ENCODE assay signal across 23 cellular contexts in genomic region chr3:176958560-176958959, GRCh38.
A peak's percentile ranks its signal among the peaks of the same experiment; 100 is the strongest.
DNase-seq lines count a peak whose midpoint lies in the region; ATAC-seq, FAIRE-seq and TF ChIP-seq lines count a peak whose summit lies in the region.
"Had no signal": no experiment of that assay in that cellular context is flagged by ENCODE, and none has a peak within 500 bp of the region (broad histone marks: within the 10 kb centered on the region; RNA-seq: fewer than 3 reads in every experiment).

No MANE protein-coding gene starts in this region.

- H3K36me3 Mint-ChIP-seq in nephron progenitor cell (ENCODE audit: low read depth) = peaks cover 5% of the 10 kb centered on the region
- H3K36me3 Mint-ChIP-seq: CD8-positive, alpha-beta T cell had no signal

- peaks cover 9% of the 10 kb centered on the region; the same call in 1 of the 2 replicates for H3K9me3 ChIP-seq in SK-N-MC (ENCODE audit: low read depth, low read length)
- no peaks in the 10 kb centered on the region; the same call in 1 of the 2 replicates for H3K9me3 ChIP-seq in K562 (replicated peaks; ENCODE audit: control insufficient read depth, insufficient read depth, low read depth, low read length)
- H3K9me3 ChIP-seq in trophoblast cell (ENCODE audit: insufficient read depth, low read depth, low read length) = no peaks in the 10 kb centered on the region
- no peaks in the 10 kb centered on the region for H3K9me3 ChIP-seq in psoas muscle
- H3K9me3 ChIP-seq: A549, Caco-2 had no signal

- H4K91ac ChIP-seq in trophoblast cell (ENCODE audit: low read depth, low read length) = no peak overlapping the region

- H3K27me3 Mint-ChIP-seq in nephron progenitor cell (ENCODE audit: low read depth, poor library complexity) = peaks cover 3% of the 10 kb centered on the region
- H3K27me3 Mint-ChIP-seq: CD4-positive, alpha-beta T cell had no signal

- BruUV-seq in K562 (replicated peaks; lab: Mats Ljungman, UMichigan) = no TSS peak

- H2BK120ac ChIP-seq in trophoblast cell (ENCODE audit: insufficient read depth, low read length, poor library complexity) = no peak overlapping the region

- H3K27me3 ChIP-seq in K562 (ENCODE audit: control insufficient read depth in 2 of 2, insufficient read depth in 2 of 2, low read length in 2 of 2) (no peaks in the 10 kb centered on the region), trophoblast cell (ENCODE audit: insufficient read depth, low read length) (no peaks in the 10 kb centered on the region), psoas muscle (ENCODE audit: insufficient read depth in 3 of 3, low read length in 2 of 3) (no peaks in the 10 kb centered on the region)
- H3K27me3 ChIP-seq: BLaER1 treated with 17β-estradiol and CSF1 and Interleukin-3, amounts not matched to agents 10 nM and 100 nM had no signal

- TF ChIP-seq POLR2A in K562 (conservative IDR thresholded peaks at IDR 0.05) = no peak

- no peak overlapping the region for H4K12ac ChIP-seq in trophoblast cell (ENCODE audit: low read depth, low read length)

- peak overlapping the region; percentile 55 for H3K27ac Mint-ChIP-seq in nephron progenitor cell
- H3K27ac Mint-ChIP-seq: B cell; CD4-positive, alpha-beta T cell; CD8-positive, alpha-beta T cell had no signal

- no peaks in the 10 kb centered on the region for H3K9me1 ChIP-seq in K562 (ENCODE audit: control insufficient read depth, insufficient read depth, low read length)

- H3K4me3 Mint-ChIP-seq in nephron progenitor cell = no peak overlapping the region
- H3K4me3 Mint-ChIP-seq: B cell; CD4-positive, alpha-beta T cell; CD8-positive, alpha-beta T cell had no signal

- H3K4me1 ChIP-seq in K562 (replicated peaks in 1 of 2; ENCODE audit: control insufficient read depth in 2 of 2, insufficient read depth in 2 of 2, low read length in 2 of 2) (peaks cover 0 to 4% of the 10 kb centered on the region in 2 experiments; a peak in 2 of 5 replicates), trophoblast cell (ENCODE audit: control insufficient read depth in 1 of 2, insufficient read depth in 2 of 2, low read length in 2 of 2) (peaks cover 0 to 6% of the 10 kb centered on the region in 2 experiments), psoas muscle (peaks cover 6% of the 10 kb centered on the region)
- H3K4me1 ChIP-seq: A549; BLaER1 treated with 17β-estradiol and CSF1 and Interleukin-3, amounts not matched to agents 10 nM and 100 nM; Caco-2 had no signal

- H3K4ac ChIP-seq in trophoblast cell (ENCODE audit: low read depth, low read length) = no peak overlapping the region

- intact Hi-C loops in K562 (cut with micrococcal nuclease) = no loop called here
- intact Hi-C loops in psoas muscle (cut with DNase I) = loop anchor here in 1 of 2 donors (10.0 kb wide), 1 partner anchor 386 kb away; no protein-coding TSS in a partner anchor

- H3K14ac ChIP-seq in trophoblast cell (ENCODE audit: low read length) = no peak overlapping the region

- H3K79me1 ChIP-seq in trophoblast cell (ENCODE audit: low read length) = no peaks in the 10 kb centered on the region

- H3K9me3 Mint-ChIP-seq in nephron progenitor cell = peaks cover 22% of the 10 kb centered on the region
- H3K9me3 Mint-ChIP-seq: CD4-positive, alpha-beta T cell; CD8-positive, alpha-beta T cell had no signal

- no peak overlapping the region for H2BK12ac ChIP-seq in trophoblast cell (ENCODE audit: low read length)

- no peak overlapping the region for H3K4me3 ChIP-seq in SK-N-MC
- H3K4me3 ChIP-seq in K562 = no peak overlapping the region
- H3K4me3 ChIP-seq in trophoblast cell (ENCODE audit: low read depth, low read length) = no peak overlapping the region
- no peak overlapping the region for H3K4me3 ChIP-seq in psoas muscle
- H3K4me3 ChIP-seq: A549; BLaER1 treated with 17β-estradiol and CSF1 and Interleukin-3, amounts not matched to agents 10 nM and 100 nM had no signal

- H3K9ac ChIP-seq in SK-N-MC (ENCODE audit: insufficient read length) (no peak overlapping the region), K562 (ENCODE audit: insufficient read depth in 1 of 2, low read depth in 2 of 2, low read length in 2 of 2) (no peak overlapping the region), trophoblast cell (ENCODE audit: low read length) (no peak overlapping the region)
- H3K9ac ChIP-seq: BLaER1 treated with 17β-estradiol and CSF1 and Interleukin-3, amounts not matched to agents 10 nM and 100 nM had no signal

- DNase-seq in SK-N-MC (ENCODE audit: low read depth, low spot score) = no peak
- DNase-seq in K562 (ENCODE audit: extremely low read depth in 1 of 4, low spot score in 3 of 4) = no peak
- no peak for DNase-seq in nephron progenitor cell
- peak; percentile 67 to 84 for DNase-seq in trophoblast cell
- no peak for DNase-seq in NCI-H2171 treated with DMSO at 0.1 percent for 48 hours (lab: John Stamatoyannopoulos, UW)
- no peak for DNase-seq in cerebellar nuclear complex (lab: John Stamatoyannopoulos, UW)
- no peak for DNase-seq in psoas muscle
- DNase-seq: AML-193; Caco-2; Calu3; CD4-positive, alpha-beta T cell; CD8-positive, alpha-beta T cell; DMS79 treated with DMSO at 0.1 percent for 48 hours; GF-D8 had no signal

- TF ChIP-seq EP300 in K562 (IDR thresholded peaks at IDR 0.05; ENCODE audit: low read length) = no peak

- H2BK5ac ChIP-seq in trophoblast cell (ENCODE audit: low read depth, low read length, poor library complexity) = no peak overlapping the region

- H3K36me3 ChIP-seq in SK-N-MC (ENCODE audit: insufficient read depth, low read length) (no peaks in the 10 kb centered on the region), K562 (ENCODE audit: control insufficient read depth, insufficient read depth, low read length) (no peaks in the 10 kb centered on the region), trophoblast cell (ENCODE audit: control insufficient read depth in 1 of 2, insufficient read depth in 2 of 2, low read length in 2 of 2) (no peaks in the 10 kb centered on the region), psoas muscle (ENCODE audit: insufficient read depth in 1 of 2, low read depth in 1 of 2) (no peaks in the 10 kb centered on the region)
- H3K36me3 ChIP-seq: BLaER1 treated with 17β-estradiol and CSF1 and Interleukin-3, amounts not matched to agents 10 nM and 100 nM had no signal

- 13% methylated on average over 2 of the region's 2 CpGs for WGBS in K562 (ENCODE audit: insufficient coverage, low coverage, missing lambda C conversion rate)
- WGBS in trophoblast cell (ENCODE audit: extremely low coverage, insufficient coverage, insufficient read length) = no CpG with 5 or more reads among the region's 2 CpGs
- 93 to 99% (median 96%) methylated on average over 2 of the region's 2 CpGs for WGBS in psoas muscle, 3 donors

- H3K4me1 Mint-ChIP-seq in nephron progenitor cell = peaks cover 14% of the 10 kb centered on the region
- H3K4me1 Mint-ChIP-seq: B cell had no signal

- no peak overlapping the region for H2AK5ac ChIP-seq in trophoblast cell (ENCODE audit: low read length)

- H4K20me1 ChIP-seq in K562 (replicated peaks; ENCODE audit: control insufficient read depth, insufficient read depth, low read length) = no peaks in the 10 kb centered on the region
- H4K20me1 ChIP-seq: BLaER1 treated with 17β-estradiol and CSF1 and Interleukin-3, amounts not matched to agents 10 nM and 100 nM had no signal

- no peak overlapping the region for H3K4me2 ChIP-seq in K562 (ENCODE audit: insufficient read depth, low read length)
- H3K4me2 ChIP-seq in trophoblast cell (ENCODE audit: low read length) = no peak overlapping the region
- H3K4me2 ChIP-seq: A549; BLaER1 treated with 17β-estradiol and CSF1 and Interleukin-3, amounts not matched to agents 10 nM and 100 nM had no signal

- no peak overlapping the region for H4K8ac ChIP-seq in trophoblast cell (ENCODE audit: low read depth, low read length)

- CTCF ChIA-PET in K562 (lab: Yijun Ruan, JAX; ENCODE audit: low intra/inter-chr PET ratio) = no interaction called here

- ATAC-seq in K562 (no peak), psoas muscle (no peak)
- ATAC-seq: A549; CD8-positive, alpha-beta T cell had no signal

- TF ChIP-seq CTCF in K562 (IDR thresholded peaks at IDR 0.05 in 2 of 3, conservative IDR thresholded peaks at IDR 0.05 in 1 of 3; ENCODE audit: insufficient read depth in 2 of 3, low read depth in 1 of 3, low read length in 3 of 3) (no peak), nephron progenitor cell (IDR thresholded peaks at IDR 0.05) (no peak), psoas muscle (IDR thresholded peaks at IDR 0.05) (no peak)

- no peaks in the 10 kb centered on the region for H3K79me2 ChIP-seq in K562 (ENCODE audit: control insufficient read depth, insufficient read depth, low read length)
- no peaks in the 10 kb centered on the region for H3K79me2 ChIP-seq in trophoblast cell (ENCODE audit: control insufficient read depth, insufficient read depth, low read length, poor library complexity)

- H3K27ac ChIP-seq in SK-N-MC = peak overlapping the region; percentile 2; the same call in 1 of the 2 replicates
- H3K27ac ChIP-seq in K562 (ENCODE audit: extremely low read depth, low read depth, low read length) = no peak overlapping the region
- H3K27ac ChIP-seq in trophoblast cell (ENCODE audit: low read depth, low read length) = no peak overlapping the region
- no peak overlapping the region for H3K27ac ChIP-seq in psoas muscle
- H3K27ac ChIP-seq: 22Rv1; A549; BLaER1 treated with 17β-estradiol and CSF1 and Interleukin-3, amounts not matched to agents 10 nM and 100 nM; C4-2B had no signal

- no peak overlapping the region for H3K23ac ChIP-seq in trophoblast cell (ENCODE audit: low read length)

- H2AFZ ChIP-seq in K562 (ENCODE audit: low read depth, low read length) = peak overlapping the region; percentile 43
- no peak overlapping the region for H2AFZ ChIP-seq in trophoblast cell (ENCODE audit: insufficient read depth, low read length, poor library complexity)

- in situ Hi-C loops in K562 (cut with MboI) = no loop called here

- no peak for TF ChIP-seq RAD21 in K562 (CRISPR knock-in tag; conservative IDR thresholded peaks at IDR 0.05 in 1 of 2, IDR thresholded peaks at IDR 0.05 in 1 of 2)

- no peak for FAIRE-seq in K562 (lab: Jason Lieb, UNC)
- FAIRE-seq: A549, D721Med, G401.6, GM12891, GM19239 had no signal

- H3K18ac ChIP-seq in trophoblast cell (ENCODE audit: low read length) = no peak overlapping the region

- POLR2A ChIA-PET in K562 (lab: Yijun Ruan, JAX) = interaction anchor here (0.8 kb wide), 1 partner anchor 401 kb away, joined by 4 read pairs; no protein-coding TSS in a partner anchor

TF ChIP-seq in K562, 482 proteins besides CTCF, POLR2A, EP300 and RAD21 (continues in another document):
- TF ChIP-seq PRMT5 (CRISPR knock-in tag; IDR thresholded peaks at IDR 0.05) = no peak
- TF ChIP-seq NFE2L1 (tag; IDR thresholded peaks at IDR 0.05; ENCODE audit: borderline replicate concordance, low read depth) = no peak

Comparison
In these comparisons a context has a peak if more than half of its experiments do, and no peak if none do; other contexts are left out.
1. DNase-seq: peak in trophoblast cell (2 of 2); none in SK-N-MC (single experiment), K562 (0 of 4), nephron progenitor cell (single experiment), NCI-H2171 treated with DMSO at 0.1 percent for 48 hours (single experiment), cerebellar nuclear complex (0 of 2) and psoas muscle (0 of 2).